In the genomic region with DNA sequence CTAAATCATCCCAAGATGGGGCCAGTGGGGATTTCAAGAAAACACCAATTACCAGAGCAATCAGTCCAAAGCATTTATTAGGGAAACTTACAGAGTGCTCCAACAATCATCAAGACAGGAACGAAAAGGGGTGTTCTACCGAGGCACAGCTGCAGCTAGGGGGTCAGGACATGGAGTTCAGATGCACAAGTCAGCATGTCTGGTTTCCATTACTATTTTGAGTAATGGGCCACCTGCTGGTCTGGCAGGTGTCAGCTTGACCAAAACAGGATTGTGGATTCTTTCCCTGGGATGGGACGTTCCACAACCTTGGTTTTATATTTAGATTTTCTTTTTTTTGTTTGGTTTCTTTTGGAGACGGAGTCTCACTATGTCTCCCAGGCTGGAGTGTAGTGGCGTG, we compare ENCODE assay signal across 1 cellular context.
TF ChIP-seq lines count a peak whose summit lies in the region.

No MANE protein-coding gene starts in this region.

TF ChIP-seq in HepG2, 621 proteins besides CTCF, POLR2A, EP300 and RAD21:
- TF ChIP-seq, protein P1, sequence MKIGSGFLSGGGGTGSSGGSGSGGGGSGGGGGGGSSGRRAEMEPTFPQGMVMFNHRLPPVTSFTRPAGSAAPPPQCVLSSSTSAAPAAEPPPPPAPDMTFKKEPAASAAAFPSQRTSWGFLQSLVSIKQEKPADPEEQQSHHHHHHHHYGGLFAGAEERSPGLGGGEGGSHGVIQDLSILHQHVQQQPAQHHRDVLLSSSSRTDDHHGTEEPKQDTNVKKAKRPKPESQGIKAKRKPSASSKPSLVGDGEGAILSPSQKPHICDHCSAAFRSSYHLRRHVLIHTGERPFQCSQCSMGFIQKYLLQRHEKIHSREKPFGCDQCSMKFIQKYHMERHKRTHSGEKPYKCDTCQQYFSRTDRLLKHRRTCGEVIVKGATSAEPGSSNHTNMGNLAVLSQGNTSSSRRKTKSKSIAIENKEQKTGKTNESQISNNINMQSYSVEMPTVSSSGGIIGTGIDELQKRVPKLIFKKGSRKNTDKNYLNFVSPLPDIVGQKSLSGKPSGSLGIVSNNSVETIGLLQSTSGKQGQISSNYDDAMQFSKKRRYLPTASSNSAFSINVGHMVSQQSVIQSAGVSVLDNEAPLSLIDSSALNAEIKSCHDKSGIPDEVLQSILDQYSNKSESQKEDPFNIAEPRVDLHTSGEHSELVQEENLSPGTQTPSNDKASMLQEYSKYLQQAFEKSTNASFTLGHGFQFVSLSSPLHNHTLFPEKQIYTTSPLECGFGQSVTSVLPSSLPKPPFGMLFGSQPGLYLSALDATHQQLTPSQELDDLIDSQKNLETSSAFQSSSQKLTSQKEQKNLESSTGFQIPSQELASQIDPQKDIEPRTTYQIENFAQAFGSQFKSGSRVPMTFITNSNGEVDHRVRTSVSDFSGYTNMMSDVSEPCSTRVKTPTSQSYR (CRISPR knock-in tag; IDR thresholded peaks at IDR 0.05; ENCODE audit: borderline replicate concordance) = no peak
- TF ChIP-seq ARHGAP35 (CRISPR knock-in tag; IDR thresholded peaks at IDR 0.05; ENCODE audit: borderline replicate concordance) = no peak
- TF ChIP-seq NFYC (CRISPR knock-in tag; IDR thresholded peaks at IDR 0.05) = no peak
- TF ChIP-seq ZBTB20 (CRISPR knock-in tag; IDR thresholded peaks at IDR 0.05; ENCODE audit: borderline replicate concordance, low read depth) = no peak
- no peak for TF ChIP-seq ZNF619 (CRISPR knock-in tag; IDR thresholded peaks at IDR 0.05)
- TF ChIP-seq ZNF44 (CRISPR knock-in tag; IDR thresholded peaks at IDR 0.05) = no peak
- no peak for TF ChIP-seq YY1 (IDR thresholded peaks at IDR 0.05; ENCODE audit: insufficient read depth, insufficient replicate concordance, low read depth, low read length)
